In genomic region chr11:57680552-57680874, GRCh38 we compare ENCODE assay signal across 11 cellular contexts. TPM values are rescaled to one million over a fixed set of nuclear protein-coding genes. Genes with fewer than 3 reads are reported as not detected.
DNase-seq lines count a peak whose midpoint lies in the region; ATAC-seq and TF ChIP-seq lines count a peak whose summit lies in the region.
"Had no signal": no experiment of that assay in that cellular context is flagged by ENCODE, and none has a peak within 500 bp of the region (broad histone marks: within the 10 kb centered on the region; RNA-seq: fewer than 3 reads in every experiment).

No MANE protein-coding gene starts in this region.

- H3K9ac ChIP-seq in endodermal cell (ENCODE audit: extremely low read depth, low read length, poor library complexity, severe bottlenecking) = no peak overlapping the region

- 100% methylated on average over 1 of the region's 2 CpGs; no CpG with 5 or more reads in 1 of the 2 experiments for WGBS in endodermal cell (ENCODE audit: insufficient coverage in 1 of 2, insufficient read length in 1 of 2), 2 experiments
- WGBS in right lobe of liver (ENCODE audit: insufficient coverage, low coverage, low lambda C conversion rate, missing lambda C conversion rate) = 69% methylated on average over 2 of the region's 2 CpGs

- ATAC-seq in natural killer cell (no peak), Panc1 (no peak), right lobe of liver (no peak), GM18502 (IDR thresholded peaks at IDR 0.05; ENCODE audit: poor library complexity, unreplicated experiment) (no peak), GM19467 (IDR thresholded peaks at IDR 0.05; ENCODE audit: unreplicated experiment) (no peak)
- no peak for ATAC-seq in natural killer cell treated with Interleukin-12 subunit alpha and Interleukin-12 subunit beta and Interleukin-15 and Interleukin-18, amount 100 ng/mL, for 72 hours

- H3K36me3 ChIP-seq in Panc1 (ENCODE audit: control insufficient read depth, insufficient read depth, low read length) = peaks cover 16% of the 10 kb centered on the region
- H3K36me3 ChIP-seq in endodermal cell (ENCODE audit: control insufficient read depth, insufficient read depth, low read length) = peaks cover 53% of the 10 kb centered on the region
- H3K36me3 ChIP-seq in right lobe of liver = peaks cover 0 to 44% (median 3%) of the 10 kb centered on the region in 4 donors

- TF ChIP-seq CTCF in natural killer cell (IDR thresholded peaks at IDR 0.05) (no peak), Panc1 (IDR thresholded peaks at IDR 0.05) (no peak), endodermal cell (conservative IDR thresholded peaks at IDR 0.05) (no peak), type B pancreatic cell (conservative IDR thresholded peaks at IDR 0.05) (no peak), right lobe of liver (IDR thresholded peaks at IDR 0.05) (no peak)

- no peak for TF ChIP-seq POLR2A in right lobe of liver (IDR thresholded peaks at IDR 0.05)

- H3K9me3 ChIP-seq in Panc1 (ENCODE audit: control insufficient read depth, insufficient read depth, low read depth, low read length) (no peaks in the 10 kb centered on the region), endodermal cell (ENCODE audit: control insufficient read depth, low read length) (no peaks in the 10 kb centered on the region), right lobe of liver (no peaks in the 10 kb centered on the region)

- CTCF ChIA-PET in Panc1 (lab: Charles Lee) = no interaction called here

- H3K36me3 Mint-ChIP-seq in natural killer cell = peaks cover 15% of the 10 kb centered on the region
- H3K36me3 Mint-ChIP-seq in natural killer cell treated with Interleukin-12 subunit alpha and Interleukin-12 subunit beta and Interleukin-15 and Interleukin-18, amount 100 ng/mL, for 72 hours = peaks cover 20% of the 10 kb centered on the region
- H3K36me3 Mint-ChIP-seq in endodermal cell (ENCODE audit: low read depth) = peaks cover 46% of the 10 kb centered on the region
- H3K36me3 Mint-ChIP-seq in type B pancreatic cell = peaks cover 29% of the 10 kb centered on the region

- POLR2A ChIA-PET in Panc1 (lab: Charles Lee) = no interaction called here

- H3K4me3 Mint-ChIP-seq in natural killer cell = no peak overlapping the region
- H3K4me3 Mint-ChIP-seq in natural killer cell treated with Interleukin-12 subunit alpha and Interleukin-12 subunit beta and Interleukin-15 and Interleukin-18, amount 100 ng/mL, for 72 hours = no peak overlapping the region
- H3K4me3 Mint-ChIP-seq in endodermal cell = peak overlapping the region; percentile 5
- peak overlapping the region; percentile 63 for H3K4me3 Mint-ChIP-seq in type B pancreatic cell

- peaks cover 40 to 54% of the 10 kb centered on the region in 2 donors for H3K4me1 Mint-ChIP-seq in natural killer cell
- peaks cover 31 to 32% of the 10 kb centered on the region in 2 donors for H3K4me1 Mint-ChIP-seq in natural killer cell treated with Interleukin-12 subunit alpha and Interleukin-12 subunit beta and Interleukin-15 and Interleukin-18, amount 100 ng/mL, for 72 hours (ENCODE audit: low read depth in 2 of 2)
- peaks cover 39% of the 10 kb centered on the region for H3K4me1 Mint-ChIP-seq in endodermal cell
- peaks cover 8% of the 10 kb centered on the region for H3K4me1 Mint-ChIP-seq in type B pancreatic cell (ENCODE audit: unreplicated experiment)

- H3K27ac ChIP-seq in Panc1 (ENCODE audit: low read length) (no peak overlapping the region), endodermal cell (ENCODE audit: low read depth, low read length) (no peak overlapping the region), right lobe of liver (peak overlapping the region in 1 of 3 donors; percentile 8)

- no peak overlapping the region for H3K4me3 ChIP-seq in Panc1 (ENCODE audit: low read depth in 2 of 2, low read length in 2 of 2)
- H3K4me3 ChIP-seq in endodermal cell (ENCODE audit: low read length) = peak overlapping the region; percentile 73
- no peak overlapping the region for H3K4me3 ChIP-seq in right lobe of liver

- H3K4me1 ChIP-seq in Panc1 (ENCODE audit: control insufficient read depth, insufficient read depth, low read length) = no peaks in the 10 kb centered on the region
- peaks cover 35% of the 10 kb centered on the region for H3K4me1 ChIP-seq in endodermal cell (ENCODE audit: control insufficient read depth, insufficient read depth, low read length)
- peaks cover 0 to 30% (median 16%) of the 10 kb centered on the region in 4 donors for H3K4me1 ChIP-seq in right lobe of liver

- in situ Hi-C loops in Panc1 (cut with HindIII; ENCODE audit: low pct_unique_long_range_greater_than_20kb, low sequenced_read_pairs) = no loop called here

- TSS peak; percentile 28 for BruUV-seq in Panc1 (replicated peaks; lab: Mats Ljungman, UMichigan)

- H3K9me3 Mint-ChIP-seq in natural killer cell = no peaks in the 10 kb centered on the region
- H3K9me3 Mint-ChIP-seq in natural killer cell treated with Interleukin-12 subunit alpha and Interleukin-12 subunit beta and Interleukin-15 and Interleukin-18, amount 100 ng/mL, for 72 hours = no peaks in the 10 kb centered on the region
- no peaks in the 10 kb centered on the region for H3K9me3 Mint-ChIP-seq in endodermal cell
- no peaks in the 10 kb centered on the region for H3K9me3 Mint-ChIP-seq in type B pancreatic cell

- H3K27ac Mint-ChIP-seq in natural killer cell (peak overlapping the region; percentile 52 to 60), endodermal cell (peak overlapping the region; percentile 73), type B pancreatic cell (peak overlapping the region; percentile 92)
- peak overlapping the region in 1 of 2 donors; percentile 37 for H3K27ac Mint-ChIP-seq in natural killer cell treated with Interleukin-12 subunit alpha and Interleukin-12 subunit beta and Interleukin-15 and Interleukin-18, amount 100 ng/mL, for 72 hours

- intact Hi-C loops in natural killer cell (cut with micrococcal nuclease) = no loop called here
- intact Hi-C loops in Panc1 (cut with micrococcal nuclease; ENCODE audit: unreplicated experiment) = no loop called here
- intact Hi-C loops in right lobe of liver (cut with DNase I) = no loop called here

- DNase-seq in natural killer cell = no peak
- no peak for DNase-seq in natural killer cell treated with Interleukin-12 subunit alpha and Interleukin-12 subunit beta and Interleukin-15 and Interleukin-18, amount 100 ng/mL, for 72 hours (ENCODE audit: low spot score)
- no peak for DNase-seq in Panc1 (ENCODE audit: low read depth, low spot score)
- DNase-seq in endodermal cell = no peak
- no peak for DNase-seq in type B pancreatic cell (ENCODE audit: extremely low spot score, unreplicated experiment)
- DNase-seq in right lobe of liver = no peak
- DNase-seq: cerebellar nuclear complex; NCI-H2081; stimulated activated CD8-positive, alpha-beta memory T cell treated with anti-CD3 and anti-CD28 coated beads, Interleukin-4, amount 100 ng/mL, for 48 hours had no signal

- no peaks in the 10 kb centered on the region for H3K27me3 Mint-ChIP-seq in natural killer cell (ENCODE audit: low read depth in 2 of 2)
- no peaks in the 10 kb centered on the region for H3K27me3 Mint-ChIP-seq in natural killer cell treated with Interleukin-12 subunit alpha and Interleukin-12 subunit beta and Interleukin-15 and Interleukin-18, amount 100 ng/mL, for 72 hours
- H3K27me3 Mint-ChIP-seq in endodermal cell (ENCODE audit: insufficient read depth) = no peaks in the 10 kb centered on the region
- no peaks in the 10 kb centered on the region for H3K27me3 Mint-ChIP-seq in type B pancreatic cell

- H3K27me3 ChIP-seq in Panc1 (ENCODE audit: control insufficient read depth, insufficient read depth, low read length) (no peaks in the 10 kb centered on the region), endodermal cell (ENCODE audit: control insufficient read depth, insufficient read depth, low read length, poor library complexity, severe bottlenecking) (no peaks in the 10 kb centered on the region), right lobe of liver (no peaks in the 10 kb centered on the region)

RNA-seq across cellular contexts. Expression of gene ZDHHC5, which starts 12.6 kb away (rescaled TPM):
- total RNA-seq in natural killer cell (10 to 100 TPM; 46.1 to 64.0 (median 55.5) TPM), Panc1 (2021; ENCODE audit: unreplicated experiment) (80.6 TPM), endodermal cell (10 to 100 TPM; 70.7 to 77.1 TPM), type B pancreatic cell (ENCODE audit: low replicate concordance) (56.7 and 80.6 TPM in 2 replicates), right lobe of liver (10 to 100 TPM; 27.0 to 35.7 (median 33.6) TPM)
- total RNA-seq in natural killer cell treated with Interleukin-12 subunit alpha and Interleukin-12 subunit beta and Interleukin-15 and Interleukin-18, amount 100 ng/mL, for 72 hours = 10 to 100 TPM; 66.2 to 91.9 TPM
- polyA plus RNA-seq in Panc1 (2012; ENCODE audit: insufficient read length) = 78.4 TPM
- 30.5 TPM for polyA plus RNA-seq in endodermal cell (2013, experiment 1 of 2)
- 31.6 TPM for polyA plus RNA-seq in endodermal cell (2013, experiment 2 of 2)

RNA-seq across cellular contexts. Expression of gene CLP1, which starts 23.0 kb away (rescaled TPM):
- 10 to 100 TPM; 18.5 to 23.1 (median 22.8) TPM for total RNA-seq in natural killer cell
- total RNA-seq in natural killer cell treated with Interleukin-12 subunit alpha and Interleukin-12 subunit beta and Interleukin-15 and Interleukin-18, amount 100 ng/mL, for 72 hours = 10 to 100 TPM; 16.5 to 23.0 TPM
- 17.7 TPM for total RNA-seq in Panc1 (2021; ENCODE audit: unreplicated experiment)
- 15.2 TPM for polyA plus RNA-seq in Panc1 (2012; ENCODE audit: insufficient read length)
- 10 to 100 TPM; 23.7 to 25.2 TPM for total RNA-seq in endodermal cell
- 17.7 TPM for polyA plus RNA-seq in endodermal cell (2013, experiment 1 of 2)
- polyA plus RNA-seq in endodermal cell (2013, experiment 2 of 2) = 15.0 TPM
- total RNA-seq in type B pancreatic cell (ENCODE audit: low replicate concordance) = 16.9 and 20.7 TPM in 2 replicates
- total RNA-seq in right lobe of liver = 1 to 10 TPM; 5.6 to 9.2 (median 6.8) TPM

RNA-seq across cellular contexts. Expression of gene YPEL4, which starts 30.8 kb away (rescaled TPM):
- total RNA-seq in natural killer cell (1 to 10 TPM; 1.2 to 1.3 (median 1.2) TPM), Panc1 (2021; ENCODE audit: unreplicated experiment) (not detected), endodermal cell (not detected), type B pancreatic cell (ENCODE audit: low replicate concordance) (0.38 and 0.48 TPM in 2 replicates), right lobe of liver (under 1 TPM in 4 of 6 experiments, not detected in 2; 0.06 to 0.84 (median 0.30) TPM)
- not detected for total RNA-seq in natural killer cell treated with Interleukin-12 subunit alpha and Interleukin-12 subunit beta and Interleukin-15 and Interleukin-18, amount 100 ng/mL, for 72 hours
- polyA plus RNA-seq in Panc1 (2012; ENCODE audit: insufficient read length) = 0.27 TPM
- polyA plus RNA-seq in endodermal cell (2013, experiment 1 of 2) = 2.8 TPM
- polyA plus RNA-seq in endodermal cell (2013, experiment 2 of 2) = 2.0 TPM

RNA-seq across cellular contexts. Expression of gene MED19, which starts 31.5 kb away (rescaled TPM):
- total RNA-seq in natural killer cell (10 to 100 TPM; 11.0 to 15.1 (median 13.3) TPM), Panc1 (2021; ENCODE audit: unreplicated experiment) (29.7 TPM), endodermal cell (10 to 100 TPM; 18.5 TPM), type B pancreatic cell (ENCODE audit: low replicate concordance) (17.9 and 21.5 TPM in 2 replicates), right lobe of liver (1 to 10 TPM; 5.7 to 8.7 (median 6.3) TPM)
- 10 to 100 TPM in 1 of 2 donors, 1 to 10 TPM in 1; 7.0 to 17.0 TPM for total RNA-seq in natural killer cell treated with Interleukin-12 subunit alpha and Interleukin-12 subunit beta and Interleukin-15 and Interleukin-18, amount 100 ng/mL, for 72 hours
- polyA plus RNA-seq in Panc1 (2012; ENCODE audit: insufficient read length) = 33.6 TPM
- 30.2 TPM for polyA plus RNA-seq in endodermal cell (2013, experiment 1 of 2)
- polyA plus RNA-seq in endodermal cell (2013, experiment 2 of 2) = 28.0 TPM

RNA-seq across cellular contexts. Expression of gene TMX2, which starts 31.9 kb away (rescaled TPM):
- total RNA-seq in natural killer cell = 10 to 100 TPM; 43.6 to 70.4 (median 45.7) TPM
- 10 to 100 TPM; 77.3 to 96.9 TPM for total RNA-seq in natural killer cell treated with Interleukin-12 subunit alpha and Interleukin-12 subunit beta and Interleukin-15 and Interleukin-18, amount 100 ng/mL, for 72 hours
- 151 TPM for total RNA-seq in Panc1 (2021; ENCODE audit: unreplicated experiment)
- polyA plus RNA-seq in Panc1 (2012; ENCODE audit: insufficient read length) = 141 TPM
- total RNA-seq in endodermal cell = 10 to 100 TPM; 67.6 to 79.2 TPM
- polyA plus RNA-seq in endodermal cell (2013, experiment 1 of 2) = 72.3 TPM
- 62.6 TPM for polyA plus RNA-seq in endodermal cell (2013, experiment 2 of 2)
- 84.4 and 87.4 TPM in 2 replicates for total RNA-seq in type B pancreatic cell (ENCODE audit: low replicate concordance)
- total RNA-seq in right lobe of liver = 10 to 100 TPM; 39.1 to 53.8 (median 48.5) TPM

Comparison
In these comparisons a context has a peak if more than half of its experiments do, and no peak if none do; other contexts are left out.
1. H3K4me3 Mint-ChIP-seq: peak in endodermal cell (single experiment) and type B pancreatic cell (single experiment); none in natural killer cell (single experiment) and natural killer cell treated with Interleukin-12 subunit alpha and Interleukin-12 subunit beta and Interleukin-15 and Interleukin-18, amount 100 ng/mL, for 72 hours (single experiment).